Comparison of ENCODE assay signal across 12 cellular contexts in the genomic region with DNA sequence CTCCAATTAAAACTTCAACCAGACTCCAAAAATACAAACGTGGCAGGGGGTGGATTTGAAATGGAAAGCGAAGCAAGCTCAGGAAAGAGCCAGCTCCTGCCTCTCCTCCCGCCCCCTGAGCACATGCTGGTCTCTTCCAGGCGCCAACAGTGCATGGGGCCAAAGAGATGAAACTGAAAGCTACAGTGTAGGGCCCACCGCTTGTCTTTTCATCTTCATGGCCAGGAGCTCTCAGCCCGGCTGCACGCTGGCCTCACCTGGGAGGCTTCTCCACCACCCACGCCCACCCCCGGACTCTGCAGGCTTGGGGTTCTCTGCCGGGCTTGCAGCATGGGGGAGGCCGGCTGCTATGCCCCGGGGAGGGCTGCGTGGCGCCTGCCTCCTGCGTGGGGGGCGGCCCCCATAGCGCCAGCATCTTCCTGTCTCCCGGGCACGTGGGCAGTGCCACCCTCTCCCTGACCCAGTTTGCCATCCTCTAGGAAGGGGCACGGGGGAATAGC.
A peak's percentile ranks its signal among the peaks of the same experiment; 100 is the strongest.
DNase-seq lines count a peak whose midpoint lies in the region; ATAC-seq lines count a peak whose summit lies in the region.
"Had no signal": no experiment of that assay in that cellular context is flagged by ENCODE, and none has a peak within 500 bp of the region (broad histone marks: within the 10 kb centered on the region; RNA-seq: fewer than 3 reads in every experiment).

No MANE protein-coding gene starts in this region.

- H3K9me3 ChIP-seq in iPS-20b (ENCODE audit: insufficient read depth, low read depth, low read length): no peaks in the 10 kb centered on the region; the same call in 1 of the 2 replicates

- no peak for ATAC-seq in stimulated activated memory B cell treated with anti-CD40 and anti-IgM and Interleukin-4, amounts not matched to agents 10 μg/mL and 1 μg/mL and 100 μg/mL, for 72 hours
- ATAC-seq in HG03095 (IDR thresholded peaks at IDR 0.05; ENCODE audit: unreplicated experiment) (no peak), GM19452 (IDR thresholded peaks at IDR 0.05; ENCODE audit: unreplicated experiment) (no peak)
- no peak for ATAC-seq in activated CD4-positive, CD25-positive, alpha-beta regulatory T cell treated with anti-CD3 and anti-CD28 coated beads, Interleukin-2, amount 50 U/mL, for 24 hours

- peaks cover 9% of the 10 kb centered on the region; the same call in 1 of the 2 replicates for H3K4me1 ChIP-seq in iPS-20b (ENCODE audit: insufficient read depth, low read length)

- peaks cover 75% of the 10 kb centered on the region for H3K27me3 ChIP-seq in iPS-20b (ENCODE audit: insufficient read depth, low read length)

- DNase-seq in NCI-H1417 (lab: John Stamatoyannopoulos, UW): peak in 2 of 3 experiments; percentile 12 to 59
- DNase-seq in NCI-H1417 treated with DMSO at 0.1 percent for 48 hours (lab: John Stamatoyannopoulos, UW): no peak
- DNase-seq in NCI-H2171 treated with DMSO at 0.1 percent for 48 hours (lab: John Stamatoyannopoulos, UW): peak; percentile 60
- DNase-seq: activated CD4-positive, alpha-beta T cell treated with anti-CD3 and anti-CD28 coated beads, Interleukin-2, amount 10 ng/mL, durations not matched to agents 7 days and 5 days; central memory CD4-positive, alpha-beta T cell; NCI-H446 had no signal

- H3K36me3 ChIP-seq in iPS-20b (ENCODE audit: insufficient read depth, low read depth, low read length): no peaks in the 10 kb centered on the region

- no peaks in the 10 kb centered on the region for H3K36me3 Mint-ChIP-seq in stimulated activated memory B cell treated with anti-CD40 and anti-IgM and Interleukin-4, amounts not matched to agents 10 μg/mL and 1 μg/mL and 100 μg/mL, for 72 hours

- no peaks in the 10 kb centered on the region for H3K4me1 Mint-ChIP-seq in stimulated activated memory B cell treated with anti-CD40 and anti-IgM and Interleukin-4, amounts not matched to agents 10 μg/mL and 1 μg/mL and 100 μg/mL, for 72 hours

- peaks cover 81% of the 10 kb centered on the region for H3K27me3 Mint-ChIP-seq in stimulated activated memory B cell treated with anti-CD40 and anti-IgM and Interleukin-4, amounts not matched to agents 10 μg/mL and 1 μg/mL and 100 μg/mL, for 72 hours

- H3K27ac ChIP-seq in iPS-20b (ENCODE audit: low read length): no peak overlapping the region
- H3K27ac ChIP-seq: 22Rv1 had no signal

- H3K4me3 ChIP-seq in iPS-20b (ENCODE audit: low read length): peak overlapping the region; percentile 78; the same call in 1 of the 2 replicates

- H3K27ac Mint-ChIP-seq in stimulated activated memory B cell treated with anti-CD40 and anti-IgM and Interleukin-4, amounts not matched to agents 10 μg/mL and 1 μg/mL and 100 μg/mL, for 72 hours: no peak overlapping the region
- H3K27ac Mint-ChIP-seq: activated CD4-positive, alpha-beta T cell treated with anti-CD3 and anti-CD28 coated beads, Interleukin-2, amount 10 ng/mL, durations not matched to agents 7 days and 5 days had no signal

- peak overlapping the region; percentile 19 for H3K4me3 Mint-ChIP-seq in stimulated activated memory B cell treated with anti-CD40 and anti-IgM and Interleukin-4, amounts not matched to agents 10 μg/mL and 1 μg/mL and 100 μg/mL, for 72 hours
- H3K4me3 Mint-ChIP-seq: activated CD4-positive, alpha-beta T cell treated with anti-CD3 and anti-CD28 coated beads, Interleukin-2, amount 10 ng/mL, durations not matched to agents 7 days and 5 days had no signal

- H3K9me3 Mint-ChIP-seq in stimulated activated memory B cell treated with anti-CD40 and anti-IgM and Interleukin-4, amounts not matched to agents 10 μg/mL and 1 μg/mL and 100 μg/mL, for 72 hours: peaks cover 4% of the 10 kb centered on the region
- H3K9me3 Mint-ChIP-seq: activated CD4-positive, alpha-beta T cell treated with anti-CD3 and anti-CD28 coated beads, Interleukin-2, amount 10 ng/mL, durations not matched to agents 7 days and 5 days had no signal

- no peak overlapping the region for H3K9ac ChIP-seq in iPS-20b (ENCODE audit: low read depth, low read length)
